13 cellular contexts compared by ENCODE assay signal in the genomic region with DNA sequence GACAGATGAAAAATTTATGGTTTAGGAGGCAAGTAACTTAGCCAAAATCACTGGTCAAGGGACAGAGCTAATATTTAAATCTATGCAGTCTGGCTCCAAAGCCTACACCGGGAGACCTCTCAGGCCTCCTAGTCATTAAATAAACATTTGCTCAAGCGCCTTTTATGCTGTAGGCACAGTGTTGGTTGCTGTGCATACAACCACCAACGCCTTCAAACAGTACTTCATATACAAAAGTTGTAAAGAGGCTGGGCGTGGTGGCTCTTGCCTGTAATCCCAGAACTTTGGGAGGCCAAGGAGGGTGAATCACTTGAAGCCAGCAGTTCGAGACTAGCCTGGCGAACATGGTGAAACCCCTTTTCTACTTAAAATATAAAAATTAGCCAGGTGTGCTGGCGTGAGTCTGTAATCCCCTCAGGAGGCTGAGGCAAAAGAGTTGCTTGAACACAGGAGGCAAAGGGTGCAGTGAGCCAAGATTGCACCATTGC.
DNase-seq lines count a peak whose midpoint lies in the region; ATAC-seq, FAIRE-seq and TF ChIP-seq lines count a peak whose summit lies in the region.
"Had no signal": no experiment of that assay in that cellular context is flagged by ENCODE, and none has a peak within 500 bp of the region (broad histone marks: within the 10 kb centered on the region; RNA-seq: fewer than 3 reads in every experiment).

No MANE protein-coding gene starts in this region.

- H3K27ac Mint-ChIP-seq in stimulated activated naive B cell treated with anti-CD40 and anti-IgM and Interleukin-4, amounts not matched to agents 10 μg/mL and 1 μg/mL and 100 μg/mL, for 72 hours, result no peak overlapping the region

- peak in 1 of 2 experiments; percentile 5; a peak in 1 of 5 replicates for TF ChIP-seq RAD21 in A549 (conservative IDR thresholded peaks at IDR 0.05 in 1 of 2, IDR thresholded peaks at IDR 0.05 in 1 of 2)

- H3K9me3 ChIP-seq in A549 (no peaks in the 10 kb centered on the region), SJSA1 (replicated peaks) (no peaks in the 10 kb centered on the region), suprapubic skin (no peaks in the 10 kb centered on the region)

- H3K4me3 Mint-ChIP-seq in stimulated activated naive B cell treated with anti-CD40 and anti-IgM and Interleukin-4, amounts not matched to agents 10 μg/mL and 1 μg/mL and 100 μg/mL, for 72 hours, result no peak overlapping the region

- CTCF ChIA-PET in A549 (lab: Yijun Ruan, JAX), result interaction anchor here (0.8 to 2.1 kb wide), 3 partner anchors 21 to 754 kb away, joined by 3 to 7 read pairs (median 4); no protein-coding TSS in a partner anchor

- H3K9me3 Mint-ChIP-seq in stimulated activated naive B cell treated with anti-CD40 and anti-IgM and Interleukin-4, amounts not matched to agents 10 μg/mL and 1 μg/mL and 100 μg/mL, for 72 hours, result no peaks in the 10 kb centered on the region

- TF ChIP-seq POLR2A in A549 (IDR thresholded peaks at IDR 0.05; ENCODE audit: low read length), result no peak
- no peak for TF ChIP-seq POLR2A in suprapubic skin (IDR thresholded peaks at IDR 0.05)

- DNase-seq in A549 (ENCODE audit: low read depth in 1 of 2, low spot score in 1 of 2), result peak; percentile 71 to 96
- DNase-seq in HuH-7 (ENCODE audit: low spot score), result peak; percentile 19
- DNase-seq in SJSA1 (ENCODE audit: low read depth in 1 of 2, low spot score in 2 of 2), result peak; percentile 57 to 72
- peak; percentile 69 for DNase-seq in iris pigment epithelial cell (ENCODE audit: low read depth)
- no peak for DNase-seq in suprapubic skin (ENCODE audit: low spot score in 2 of 2)
- no peak for DNase-seq in stimulated activated naive B cell treated with anti-CD40 and anti-IgM and Interleukin-4, amounts not matched to agents 10 μg/mL and 1 μg/mL and 100 μg/mL, for 72 hours
- DNase-seq in UCSD-AML1 (lab: John Stamatoyannopoulos, UW; ENCODE audit: unreplicated experiment), result no peak
- no peak for DNase-seq in AG20443 (ENCODE audit: low spot score)
- DNase-seq: activated T-cell treated with anti-CD3 and anti-CD28 coated beads for 4 hours, head of caudate nucleus, KG1, Right ventricle myocardium superior, small intestine had no signal

- peaks cover 4 to 5% of the 10 kb centered on the region in 2 donors for H3K27me3 Mint-ChIP-seq in stimulated activated naive B cell treated with anti-CD40 and anti-IgM and Interleukin-4, amounts not matched to agents 10 μg/mL and 1 μg/mL and 100 μg/mL, for 72 hours

- H3K36me3 Mint-ChIP-seq in stimulated activated naive B cell treated with anti-CD40 and anti-IgM and Interleukin-4, amounts not matched to agents 10 μg/mL and 1 μg/mL and 100 μg/mL, for 72 hours, result no peaks in the 10 kb centered on the region

- H3K4me1 Mint-ChIP-seq in stimulated activated naive B cell treated with anti-CD40 and anti-IgM and Interleukin-4, amounts not matched to agents 10 μg/mL and 1 μg/mL and 100 μg/mL, for 72 hours, result no peaks in the 10 kb centered on the region

- H3K27me3 ChIP-seq in SJSA1 (replicated peaks), result no peaks in the 10 kb centered on the region
- H3K27me3 ChIP-seq in suprapubic skin, result no peaks in the 10 kb centered on the region

- POLR2A ChIA-PET in A549 (lab: Yijun Ruan, JAX), result no interaction called here

- H3K36me3 ChIP-seq in SJSA1 (no peaks in the 10 kb centered on the region), suprapubic skin (no peaks in the 10 kb centered on the region)

- peak; percentile 65 for FAIRE-seq in A549 (lab: Jason Lieb, UNC)
- FAIRE-seq: small intestine had no signal

- H3K4me1 ChIP-seq in A549, result peaks cover 34% of the 10 kb centered on the region
- H3K4me1 ChIP-seq in SJSA1 (replicated peaks), result peaks cover 20% of the 10 kb centered on the region
- H3K4me1 ChIP-seq in suprapubic skin, result no peaks in the 10 kb centered on the region

- ATAC-seq in A549, result peak; percentile 99 to 100
- no peak for ATAC-seq in stimulated activated naive B cell treated with anti-CD40 and anti-IgM and Interleukin-4, amounts not matched to agents 10 μg/mL and 1 μg/mL and 100 μg/mL, for 72 hours (replicated peaks)

- peak; percentile 32 to 56; a peak in 3 of 5 replicates for TF ChIP-seq EP300 in A549 (IDR thresholded peaks at IDR 0.05)
- TF ChIP-seq EP300 in suprapubic skin (IDR thresholded peaks at IDR 0.05), result no peak

- H3K4me3 ChIP-seq in A549, result no peak overlapping the region
- H3K4me3 ChIP-seq in SJSA1, result no peak overlapping the region
- no peak overlapping the region for H3K4me3 ChIP-seq in suprapubic skin

- H3K4me2 ChIP-seq in A549, result peak overlapping the region; percentile 52

- TF ChIP-seq CTCF in A549 (IDR thresholded peaks at IDR 0.05) (no peak), suprapubic skin (IDR thresholded peaks at IDR 0.05) (no peak)

- H3K27ac ChIP-seq in A549 (peak overlapping the region; percentile 39 to 62; a peak in 5 of 6 replicates), SJSA1 (no peak overlapping the region), suprapubic skin (no peak overlapping the region)

- WGBS in A549 (ENCODE audit: missing lambda C conversion rate), result 0% methylated on average over 7 of the region's 7 CpGs
- WGBS in suprapubic skin, result 63% methylated on average over 7 of the region's 7 CpGs

TF ChIP-seq in A549, 52 proteins besides CTCF, POLR2A, EP300 and RAD21 (continues in another document):
- TF ChIP-seq ZNF302 (CRISPR knock-in tag; IDR thresholded peaks at IDR 0.05), result no peak
- no peak for TF ChIP-seq NPAS2 (CRISPR knock-in tag; IDR thresholded peaks at IDR 0.05; ENCODE audit: borderline replicate concordance)
- TF ChIP-seq, protein P1, sequence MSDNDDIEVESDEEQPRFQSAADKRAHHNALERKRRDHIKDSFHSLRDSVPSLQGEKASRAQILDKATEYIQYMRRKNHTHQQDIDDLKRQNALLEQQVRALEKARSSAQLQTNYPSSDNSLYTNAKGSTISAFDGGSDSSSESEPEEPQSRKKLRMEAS (IDR thresholded peaks at IDR 0.05), result peak; percentile 74
- no peak for TF ChIP-seq CBX2 (IDR thresholded peaks at IDR 0.05; ENCODE audit: borderline replicate concordance, low read depth)
- TF ChIP-seq REST (IDR thresholded peaks at IDR 0.05), result no peak
- no peak for TF ChIP-seq BHLHE40 (IDR thresholded peaks at IDR 0.05; ENCODE audit: low read depth, low read length)
- no peak for TF ChIP-seq POLR2AphosphoS2 (conservative IDR thresholded peaks at IDR 0.05; ENCODE audit: low read length)
- no peak for TF ChIP-seq RARB (CRISPR knock-in tag; IDR thresholded peaks at IDR 0.05)
- no peak for TF ChIP-seq HOXA7 (CRISPR knock-in tag; IDR thresholded peaks at IDR 0.05)
- TF ChIP-seq KDM1A (IDR thresholded peaks at IDR 0.05; ENCODE audit: low read depth), result no peak
- TF ChIP-seq ZC3H11A (IDR thresholded peaks at IDR 0.05), result no peak
- TF ChIP-seq, protein P2, sequence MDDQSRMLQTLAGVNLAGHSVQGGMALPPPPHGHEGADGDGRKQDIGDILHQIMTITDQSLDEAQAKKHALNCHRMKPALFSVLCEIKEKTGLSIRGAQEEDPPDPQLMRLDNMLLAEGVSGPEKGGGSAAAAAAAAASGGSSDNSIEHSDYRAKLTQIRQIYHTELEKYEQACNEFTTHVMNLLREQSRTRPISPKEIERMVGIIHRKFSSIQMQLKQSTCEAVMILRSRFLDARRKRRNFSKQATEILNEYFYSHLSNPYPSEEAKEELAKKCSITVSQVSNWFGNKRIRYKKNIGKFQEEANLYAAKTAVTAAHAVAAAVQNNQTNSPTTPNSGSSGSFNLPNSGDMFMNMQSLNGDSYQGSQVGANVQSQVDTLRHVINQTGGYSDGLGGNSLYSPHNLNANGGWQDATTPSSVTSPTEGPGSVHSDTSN (IDR thresholded peaks at IDR 0.05), result peak; percentile 80
- no peak for TF ChIP-seq HDAC2 (IDR thresholded peaks at IDR 0.05)
- no peak; the same call in 1 of the 2 replicates for TF ChIP-seq CHD4 (IDR thresholded peaks at IDR 0.05; ENCODE audit: borderline replicate concordance)
- TF ChIP-seq JUN (IDR thresholded peaks at IDR 0.05), result peak; percentile 71 to 82; a peak in 4 of 5 replicates
- no peak; the same call in 1 of the 2 replicates for TF ChIP-seq ATOH8 (CRISPR knock-in tag; IDR thresholded peaks at IDR 0.05; ENCODE audit: low read depth)
- peak; percentile 2; the same call in 1 of the 3 replicates for TF ChIP-seq SMC3 (IDR thresholded peaks at IDR 0.05)
- TF ChIP-seq TFCP2L1 (CRISPR knock-in tag; IDR thresholded peaks at IDR 0.05), result no peak
- no peak for TF ChIP-seq ZSCAN20 (CRISPR knock-in tag; IDR thresholded peaks at IDR 0.05)
- no peak for TF ChIP-seq ZFP36 (IDR thresholded peaks at IDR 0.05; ENCODE audit: borderline replicate concordance, partially characterized antibody)

Comparison
In these comparisons a context has a peak if more than half of its experiments do, and no peak if none do; other contexts are left out.
1. ATAC-seq: peak in A549 (2 of 2); none in stimulated activated naive B cell treated with anti-CD40 and anti-IgM and Interleukin-4, amounts not matched to agents 10 μg/mL and 1 μg/mL and 100 μg/mL, for 72 hours (0 of 2).
2. DNase-seq: peak in A549 (2 of 2), HuH-7 (single experiment), SJSA1 (2 of 2) and iris pigment epithelial cell (single experiment); none in suprapubic skin (0 of 2), stimulated activated naive B cell treated with anti-CD40 and anti-IgM and Interleukin-4, amounts not matched to agents 10 μg/mL and 1 μg/mL and 100 μg/mL, for 72 hours (single experiment), UCSD-AML1 (single experiment) and AG20443 (single experiment).
3. H3K27ac ChIP-seq: peak in A549 (2 of 2); none in SJSA1 (single experiment) and suprapubic skin (single experiment).